ENCODE assay signal across 8 cellular contexts in the genomic region with DNA sequence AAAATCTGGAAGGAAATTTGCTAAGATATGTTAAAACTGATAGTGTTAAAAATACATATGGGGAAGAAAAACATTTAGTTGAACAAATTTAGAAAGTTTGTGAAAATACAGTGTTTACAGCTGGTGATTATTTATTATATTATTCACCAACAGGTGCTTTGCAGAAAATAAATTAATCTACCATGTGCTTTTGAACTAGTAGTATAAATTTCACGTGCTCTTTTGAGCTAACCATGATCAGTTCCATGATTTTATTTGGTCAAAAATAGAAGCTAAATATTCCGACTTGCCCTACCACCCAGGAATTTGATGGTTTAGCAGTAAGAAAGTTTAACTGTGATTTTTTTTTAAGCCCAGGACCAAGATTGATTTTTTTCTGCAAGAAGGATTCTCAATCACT.
"Had no signal": no experiment of that assay in that cellular context is flagged by ENCODE, and none has a peak within 500 bp of the region (broad histone marks: within the 10 kb centered on the region; RNA-seq: fewer than 3 reads in every experiment).

No MANE protein-coding gene starts in this region.

- DNase-seq: GDM1, GF-D8 had no signal

- ATAC-seq: GM12878 had no signal

- FAIRE-seq: G401.6, GM12878, GM12891, GM12892, GM18507, GM19239 had no signal

- H3K4me3 ChIP-seq: GM12878 had no signal
